In the genomic region with DNA sequence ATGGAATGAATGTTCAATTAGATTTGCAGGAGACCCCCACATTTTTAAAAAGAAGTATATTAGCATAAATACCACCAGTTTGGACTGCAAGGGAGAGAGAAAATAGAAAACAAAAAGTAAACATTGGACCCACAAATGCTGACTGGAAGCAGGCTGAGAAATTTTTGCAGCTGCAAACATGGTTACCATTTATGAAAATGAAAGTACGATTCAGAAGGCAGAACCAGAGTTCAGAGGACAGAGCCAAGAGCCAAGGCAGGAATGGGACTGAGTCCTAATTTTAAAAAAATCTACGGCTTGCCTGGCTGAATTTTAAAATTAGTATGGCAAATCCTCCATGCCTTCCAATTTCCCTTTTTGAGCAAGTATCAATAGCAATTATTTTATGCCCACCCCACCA, we compare ENCODE assay signal across 9 cellular contexts.
"Had no signal": no experiment of that assay in that cellular context is flagged by ENCODE, and none has a peak within 500 bp of the region (broad histone marks: within the 10 kb centered on the region; RNA-seq: fewer than 3 reads in every experiment).

No MANE protein-coding gene starts in this region.

- H3K4me2 ChIP-seq: GM23338 had no signal

- H3K27ac Mint-ChIP-seq: GM23338, H9, HFFc6 had no signal

- H3K9ac ChIP-seq: GM23248 had no signal

- H3K36me3 ChIP-seq: HAP-1 had no signal

- H3K27ac ChIP-seq: GM23248 had no signal

- DNase-seq: GM23248, GOT3, H7, H9, HCEC 1CT, HFFc6 had no signal

- H3K9me3 ChIP-seq: HAP-1 had no signal

- H2AFZ ChIP-seq: GM23248, GM23338 had no signal

- H3K9me3 Mint-ChIP-seq: GM23338, HFFc6 had no signal

- H3K4me1 ChIP-seq: HAP-1 had no signal

- H3K4me3 ChIP-seq: GM23248, GM23338, HAP-1 had no signal

- ATAC-seq: GM23338, HCT116 had no signal

- H3K4me3 Mint-ChIP-seq: GM23338, H9, HFFc6 had no signal
